Comparison of ENCODE assay signal across 8 cellular contexts in the genomic region with DNA sequence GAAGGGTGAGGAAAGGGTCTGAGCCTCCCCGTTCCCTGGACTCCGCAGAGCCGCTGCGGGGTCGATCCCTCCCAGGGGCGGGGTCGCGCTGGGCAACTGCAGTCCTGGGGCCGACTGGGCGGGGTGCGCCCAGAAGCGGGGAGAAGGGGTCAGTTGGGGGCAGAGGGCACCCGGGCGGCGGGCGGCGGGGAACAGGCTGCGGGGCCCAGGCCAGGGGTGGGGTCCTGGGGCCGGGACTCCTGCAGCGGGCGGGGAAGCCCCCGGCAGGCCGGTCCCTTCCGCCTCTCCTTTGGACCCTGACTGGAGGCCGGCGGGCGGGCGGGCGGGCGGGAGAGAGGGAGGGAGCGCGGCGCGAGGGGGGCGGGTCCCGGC. TPM values are rescaled to one million over a fixed set of nuclear protein-coding genes. Genes with fewer than 3 reads are reported as not detected.
A peak's percentile ranks its signal among the peaks of the same experiment; 100 is the strongest.
DNase-seq lines count a peak whose midpoint lies in the region; ATAC-seq, FAIRE-seq and TF ChIP-seq lines count a peak whose summit lies in the region.

No MANE protein-coding gene starts in this region.

- no peak overlapping the region for H3K4me2 ChIP-seq in GM12878 (ENCODE audit: control insufficient read depth, insufficient read depth)

- no peaks in the 10 kb centered on the region for H3K36me3 ChIP-seq in GM12878 (ENCODE audit: control insufficient read depth in 2 of 2, insufficient read depth in 2 of 2, low read length in 1 of 2)
- H3K36me3 ChIP-seq in uterus = no peaks in the 10 kb centered on the region

- in situ Hi-C loops in GM12878 (cut with MboI) = no loop called here

- CTCF ChIA-PET in GM12878 (lab: Yijun Ruan, JAX) = interaction anchor here (1.6 to 4.6 kb wide), 2 partner anchors 37 to 57 kb away, joined by 3 to 34 read pairs; a partner anchor contains a TSS

- no peaks in the 10 kb centered on the region for H3K27me3 Mint-ChIP-seq in activated T-cell treated with anti-CD3 and anti-CD28 coated beads, Interleukin-2, amount 50 U/mL, for 4 hours (ENCODE audit: low read depth)

- TF ChIP-seq CTCF in GM12878 (IDR thresholded peaks at IDR 0.05 in 2 of 3, conservative IDR thresholded peaks at IDR 0.05 in 1 of 3; ENCODE audit: control insufficient read depth in 2 of 3, extremely low read depth in 1 of 3, insufficient read depth in 1 of 3, low read depth in 3 of 3, low read length in 3 of 3) = no peak
- no peak for TF ChIP-seq CTCF in lower leg skin (IDR thresholded peaks at IDR 0.05)
- TF ChIP-seq CTCF in uterus (IDR thresholded peaks at IDR 0.05) = no peak
- no peak for TF ChIP-seq CTCF in D721Med (IDR thresholded peaks at IDR 0.05; ENCODE audit: insufficient read depth, missing control alignments)

- SMC1A ChIA-PET in GM12878 (lab: Charles Lee; ENCODE audit: uncharacterized antibody, unreplicated experiment) = no interaction called here

- FAIRE-seq in HTR-8/SVneo (lab: Jason Lieb, UNC) = no peak
- no peak for FAIRE-seq in GM12878 (lab: Jason Lieb, UNC)
- FAIRE-seq in D721Med (lab: Jason Lieb, UNC) = no peak

- no peaks in the 10 kb centered on the region for H3K9me3 Mint-ChIP-seq in activated T-cell treated with anti-CD3 and anti-CD28 coated beads, Interleukin-2, amount 50 U/mL, for 4 hours

- intact Hi-C loops in GM12878 (cut with micrococcal nuclease; ENCODE audit: unreplicated experiment) = loop anchor here (5.0 kb wide), 1 partner anchor 57 kb away; a partner anchor contains a TSS
- intact Hi-C loops in lower leg skin (cut with DNase I; ENCODE audit: low total_unique reads) = no loop called here
- intact Hi-C loops in uterus (cut with DNase I; ENCODE audit: low total_unique reads) = loop anchor here (5.0 kb wide), 1 partner anchor 52 kb away; no protein-coding TSS in a partner anchor

- no peaks in the 10 kb centered on the region for H3K9me3 ChIP-seq in GM12878 (replicated peaks; ENCODE audit: control insufficient read depth, insufficient read depth, low read length)
- H3K9me3 ChIP-seq in uterus = no peaks in the 10 kb centered on the region

- WGBS in GM12878 (ENCODE audit: insufficient coverage, insufficient replicate concordance, low lambda C conversion rate, missing lambda C conversion rate) = 2% methylated on average over 6 of the region's 36 CpGs
- 1% methylated on average over 15 of the region's 36 CpGs; no CpG with 5 or more reads in 1 of the 2 donors for WGBS in lower leg skin, 2 donors

- H2AFZ ChIP-seq in GM12878 (ENCODE audit: control insufficient read depth, low read depth, low read length) = peak overlapping the region; percentile 89

- DNase-seq in activated T-cell treated with anti-CD3 and anti-CD28 coated beads, Interleukin-2, amount 50 U/mL, for 4 hours = no peak
- DNase-seq in activated T-cell treated with anti-CD3 and anti-CD28 coated beads for 4 hours (no peak), HTR-8/SVneo (ENCODE audit: insufficient read length, low spot score) (peak; percentile 69), GM12878 (ENCODE audit: low read depth, low spot score) (no peak), lower leg skin (ENCODE audit: low spot score in 2 of 2) (no peak), uterus (no peak), D721Med (ENCODE audit: insufficient read length, low spot score) (no peak)
- DNase-seq in stimulated activated CD4-positive, alpha-beta T cell treated with anti-CD3 and anti-CD28 coated beads, Interleukin-4, amount 100 ng/mL, for 1 hour = no peak

- RAD21 ChIA-PET in GM12878 (lab: Charles Lee; ENCODE audit: unreplicated experiment) = interaction anchor here (0.6 to 1.6 kb wide), 3 partner anchors 56 to 666 kb away, joined by 4 to 5 read pairs (median 5); a partner anchor contains a TSS

- TF ChIP-seq RAD21 in GM12878 (IDR thresholded peaks at IDR 0.05; ENCODE audit: insufficient read depth, low read depth, low read length) = no peak

- H4K20me1 ChIP-seq in GM12878 (ENCODE audit: control insufficient read depth, insufficient read depth) = no peaks in the 10 kb centered on the region; the same call in 1 of the 2 replicates

- H3K4me1 ChIP-seq in GM12878 (ENCODE audit: control insufficient read depth, insufficient read depth, low read length) (0 out of 2 replicates have a peak, but pooled peaks cover 8% of the 10 kb centered on the region), uterus (peaks cover 6 to 11% of the 10 kb centered on the region in 2 donors)

- TF ChIP-seq POLR2A in GM12878 (IDR thresholded peaks at IDR 0.05; ENCODE audit: low read depth, low read length) (no peak), lower leg skin (IDR thresholded peaks at IDR 0.05) (no peak), uterus (IDR thresholded peaks at IDR 0.05) (no peak)

- H3K4me3 Mint-ChIP-seq in activated T-cell treated with anti-CD3 and anti-CD28 coated beads, Interleukin-2, amount 50 U/mL, for 4 hours = peak overlapping the region; percentile 97

- BruUV-seq in GM12878 (replicated peaks; lab: Mats Ljungman, UMichigan) = no TSS peak

- H3K27me3 ChIP-seq in GM12878 (replicated peaks in 1 of 2; ENCODE audit: control insufficient read depth in 2 of 2, insufficient read depth in 2 of 2, low read length in 1 of 2) (no peaks in the 10 kb centered on the region), uterus (no peaks in the 10 kb centered on the region)

- POLR2A ChIA-PET in GM12878 (lab: Charles Lee) = interaction anchor here (0.7 to 4.9 kb wide), 6 partner anchors 10 to 736 kb away, joined by 3 to 28 read pairs (median 5); a partner anchor contains a TSS

- H3K9ac ChIP-seq in GM12878 (ENCODE audit: control insufficient read depth, insufficient read depth, low read length) = peak overlapping the region; percentile 95

- ATAC-seq in activated T-cell treated with anti-CD3 and anti-CD28 coated beads, Interleukin-2, amount 50 U/mL, for 4 hours = peak; percentile 23 to 31
- peak; percentile 60 for ATAC-seq in GM12878

- H3K4me3 ChIP-seq in GM12878 (peak overlapping the region; percentile 89), lower leg skin (ENCODE audit: low read depth, poor library complexity, severe bottlenecking) (peak overlapping the region; percentile 96), uterus (peak overlapping the region; percentile 90 to 99)

- H3K27ac ChIP-seq in GM12878 (ENCODE audit: control insufficient read depth, insufficient read depth) = peak overlapping the region; percentile 90
- peak overlapping the region; percentile 98 to 100 for H3K27ac ChIP-seq in uterus

- no peak for TF ChIP-seq EP300 in GM12878 (IDR thresholded peaks at IDR 0.05; ENCODE audit: borderline replicate concordance in 1 of 2, control insufficient read depth in 1 of 2, low read depth in 2 of 2, low read length in 2 of 2)

- peaks cover 50% of the 10 kb centered on the region for H3K79me2 ChIP-seq in GM12878 (ENCODE audit: control insufficient read depth, insufficient read depth, low read length)

- H3K36me3 Mint-ChIP-seq in activated T-cell treated with anti-CD3 and anti-CD28 coated beads, Interleukin-2, amount 50 U/mL, for 4 hours (ENCODE audit: insufficient read depth) = peaks cover 11% of the 10 kb centered on the region

- peaks cover 40% of the 10 kb centered on the region for H3K4me1 Mint-ChIP-seq in activated T-cell treated with anti-CD3 and anti-CD28 coated beads, Interleukin-2, amount 50 U/mL, for 4 hours (ENCODE audit: low read depth)

RNA-seq across cellular contexts. Expression of a gene that starts 0.4 kb away (rescaled TPM):
- 10 to 100 TPM; 49.7 to 59.0 (median 51.5) TPM for total RNA-seq in activated T-cell treated with anti-CD3 and anti-CD28 coated beads, Interleukin-2, amount 50 U/mL, for 4 hours
- total RNA-seq in GM12878 (2013; cell fraction: nucleolus; rRNA removed) = 121 and 134 TPM in 2 replicates
- total RNA-seq in GM12878 (2014; rRNA removed) (46.7 and 54.2 TPM in 2 replicates), GM12878 (2014; rRNA removed; fragmentation: Illumina TruSeq; extraction: Trizol) (61.5 and 62.2 TPM in 2 replicates), GM12878 (2021) (49.9 and 54.4 TPM in 2 replicates), lower leg skin (10 to 100 TPM; 38.2 to 79.6 (median 55.0) TPM), uterus (10 to 100 TPM; 24.6 to 93.0 (median 51.9) TPM)
- polyA plus RNA-seq in GM12878 (2011; ENCODE audit: low read depth) = 33.7 TPM
- polyA plus RNA-seq in GM12878 (2011; rRNA removed) (75.2 and 82.0 TPM in 2 replicates), GM12878 (2014; fragmentation: Illumina TruSeq; extraction: Trizol) (72.3 and 85.6 TPM in 2 replicates), GM12878 (2014; fragmentation: Nextera tagmentation; extraction: Ambion mirVana) (10 to 100 TPM; 36.3 to 36.4 TPM), GM12878 (2014; rRNA removed) (51.3 and 53.3 TPM in 2 replicates), GM12878 (2016; fragmentation: Nextera tagmentation; extraction: Ambion mirVana) (10 to 100 TPM; 40.2 to 41.3 TPM)
- polyA plus RNA-seq in GM12878 (2011; cell fraction: cytosol; rRNA removed) = 58.5 and 61.0 TPM in 2 replicates
- 94.2 and 94.6 TPM in 2 replicates for polyA plus RNA-seq in GM12878 (2011; cell fraction: nucleus; rRNA removed)
- polyA plus RNA-seq in GM12878 (2012) = 38.7 and 52.0 TPM in 2 replicates
- 76.2 and 103 TPM in 2 replicates for polyA minus RNA-seq in GM12878 (2011; rRNA and poly(A)+ RNA removed)
- 12.8 and 20.0 TPM in 2 replicates for polyA minus RNA-seq in GM12878 (2011; cell fraction: cytosol; rRNA and poly(A)+ RNA removed)
- 30.2 and 49.7 TPM in 2 replicates for polyA minus RNA-seq in GM12878 (2011; cell fraction: nucleus; rRNA and poly(A)+ RNA removed)

RNA-seq across cellular contexts. Expression of a gene that starts 10.3 kb away (rescaled TPM):
- 10 to 100 TPM; 34.7 to 45.9 (median 38.0) TPM for total RNA-seq in activated T-cell treated with anti-CD3 and anti-CD28 coated beads, Interleukin-2, amount 50 U/mL, for 4 hours
- total RNA-seq in GM12878 (2013; cell fraction: nucleolus; rRNA removed) = 7.9 and 10.7 TPM in 2 replicates
- total RNA-seq in GM12878 (2014; rRNA removed) = 11.4 and 11.8 TPM in 2 replicates
- 11.1 and 12.3 TPM in 2 replicates for total RNA-seq in GM12878 (2014; rRNA removed; fragmentation: Illumina TruSeq; extraction: Trizol)
- 12.9 and 15.3 TPM in 2 replicates for total RNA-seq in GM12878 (2021)
- 9.9 TPM for polyA plus RNA-seq in GM12878 (2011; ENCODE audit: low read depth)
- polyA plus RNA-seq in GM12878 (2011; rRNA removed) = 13.6 and 15.1 TPM in 2 replicates
- polyA plus RNA-seq in GM12878 (2011; cell fraction: cytosol; rRNA removed) = 7.4 and 7.6 TPM in 2 replicates
- 3.3 and 4.4 TPM in 2 replicates for polyA plus RNA-seq in GM12878 (2011; cell fraction: nucleus; rRNA removed)
- 6.6 and 9.8 TPM in 2 replicates for polyA plus RNA-seq in GM12878 (2012)
- 21.5 and 26.1 TPM in 2 replicates for polyA plus RNA-seq in GM12878 (2014; fragmentation: Illumina TruSeq; extraction: Trizol)
- 1 to 10 TPM; 6.0 to 9.5 TPM for polyA plus RNA-seq in GM12878 (2014; fragmentation: Nextera tagmentation; extraction: Ambion mirVana)
- polyA plus RNA-seq in GM12878 (2014; rRNA removed) = 13.7 and 13.9 TPM in 2 replicates
- polyA plus RNA-seq in GM12878 (2016; fragmentation: Nextera tagmentation; extraction: Ambion mirVana) = 10 to 100 TPM; 24.4 to 31.5 TPM
- polyA minus RNA-seq in GM12878 (2011; rRNA and poly(A)+ RNA removed) = 2.8 and 3.5 TPM in 2 replicates
- polyA minus RNA-seq in GM12878 (2011; cell fraction: cytosol; rRNA and poly(A)+ RNA removed) = 2.1 and 3.1 TPM in 2 replicates
- 3.7 and 5.7 TPM in 2 replicates for polyA minus RNA-seq in GM12878 (2011; cell fraction: nucleus; rRNA and poly(A)+ RNA removed)
- 1 to 10 TPM; 4.3 to 9.0 (median 6.9) TPM for total RNA-seq in lower leg skin
- 10 to 100 TPM in 2 of 4 donors, 1 to 10 TPM in 1, not detected in 1; 8.6 to 12.9 (median 11.0) TPM for total RNA-seq in uterus

RNA-seq across cellular contexts. Expression of a gene that starts 10.4 kb away (rescaled TPM):
- total RNA-seq in activated T-cell treated with anti-CD3 and anti-CD28 coated beads, Interleukin-2, amount 50 U/mL, for 4 hours = 100 to 1,000 TPM; 138 to 153 (median 151) TPM
- 272 and 301 TPM in 2 replicates for total RNA-seq in GM12878 (2013; cell fraction: nucleolus; rRNA removed)
- total RNA-seq in GM12878 (2014; rRNA removed) = 94.1 and 99.9 TPM in 2 replicates
- 62.5 and 63.8 TPM in 2 replicates for total RNA-seq in GM12878 (2014; rRNA removed; fragmentation: Illumina TruSeq; extraction: Trizol)
- total RNA-seq in GM12878 (2021) = 72.1 and 94.0 TPM in 2 replicates
- polyA plus RNA-seq in GM12878 (2011; ENCODE audit: low read depth) = 31.7 TPM
- polyA plus RNA-seq in GM12878 (2011; rRNA removed) = 39.7 and 71.7 TPM in 2 replicates
- polyA plus RNA-seq in GM12878 (2011; cell fraction: cytosol; rRNA removed) = 70.5 and 91.2 TPM in 2 replicates
- 584 and 632 TPM in 2 replicates for polyA plus RNA-seq in GM12878 (2011; cell fraction: nucleus; rRNA removed)
- polyA plus RNA-seq in GM12878 (2012) = 30.5 and 32.5 TPM in 2 replicates
- 59.1 and 76.8 TPM in 2 replicates for polyA plus RNA-seq in GM12878 (2014; fragmentation: Illumina TruSeq; extraction: Trizol)
- polyA plus RNA-seq in GM12878 (2014; fragmentation: Nextera tagmentation; extraction: Ambion mirVana) = 10 to 100 TPM; 11.4 to 12.2 TPM
- polyA plus RNA-seq in GM12878 (2014; rRNA removed) = 103 and 109 TPM in 2 replicates
- polyA plus RNA-seq in GM12878 (2016; fragmentation: Nextera tagmentation; extraction: Ambion mirVana) = 10 to 100 TPM; 39.9 to 45.4 TPM
- 103 and 116 TPM in 2 replicates for polyA minus RNA-seq in GM12878 (2011; rRNA and poly(A)+ RNA removed)
- polyA minus RNA-seq in GM12878 (2011; cell fraction: cytosol; rRNA and poly(A)+ RNA removed) = 27.9 and 44.6 TPM in 2 replicates
- 149 and 242 TPM in 2 replicates for polyA minus RNA-seq in GM12878 (2011; cell fraction: nucleus; rRNA and poly(A)+ RNA removed)
- total RNA-seq in lower leg skin = 100 to 1,000 TPM in 1 of 4 donors, 10 to 100 TPM in 3; 70.5 to 167 (median 88.1) TPM
- 10 to 100 TPM in 3 of 4 donors, 1 to 10 TPM in 1; 7.9 to 69.7 (median 48.5) TPM for total RNA-seq in uterus

RNA-seq across cellular contexts. Expression of a gene that starts 46.6 kb away (rescaled TPM):
- 10 to 100 TPM; 11.6 to 13.0 (median 12.0) TPM for total RNA-seq in activated T-cell treated with anti-CD3 and anti-CD28 coated beads, Interleukin-2, amount 50 U/mL, for 4 hours
- 13.4 and 16.1 TPM in 2 replicates for total RNA-seq in GM12878 (2013; cell fraction: nucleolus; rRNA removed)
- total RNA-seq in GM12878 (2014; rRNA removed) (13.2 and 13.3 TPM in 2 replicates), GM12878 (2014; rRNA removed; fragmentation: Illumina TruSeq; extraction: Trizol) (9.0 and 9.4 TPM in 2 replicates), GM12878 (2021) (12.0 and 13.1 TPM in 2 replicates), lower leg skin (10 to 100 TPM; 11.3 to 21.1 (median 14.9) TPM), uterus (10 to 100 TPM in 1 of 4 donors, 1 to 10 TPM in 3; 1.8 to 22.8 (median 6.2) TPM)
- polyA plus RNA-seq in GM12878 (2011; ENCODE audit: low read depth) = 6.0 TPM
- polyA plus RNA-seq in GM12878 (2011; rRNA removed) (13.3 and 23.0 TPM in 2 replicates), GM12878 (2014; fragmentation: Illumina TruSeq; extraction: Trizol) (18.0 and 20.2 TPM in 2 replicates), GM12878 (2014; fragmentation: Nextera tagmentation; extraction: Ambion mirVana) (1 to 10 TPM; 3.4 to 5.8 TPM), GM12878 (2014; rRNA removed) (18.3 and 23.0 TPM in 2 replicates), GM12878 (2016; fragmentation: Nextera tagmentation; extraction: Ambion mirVana) (10 to 100 TPM; 15.9 to 19.5 TPM)
- 32.0 and 35.9 TPM in 2 replicates for polyA plus RNA-seq in GM12878 (2011; cell fraction: cytosol; rRNA removed)
- polyA plus RNA-seq in GM12878 (2011; cell fraction: nucleus; rRNA removed) = 37.7 and 38.6 TPM in 2 replicates
- polyA plus RNA-seq in GM12878 (2012) = 6.8 and 7.1 TPM in 2 replicates
- polyA minus RNA-seq in GM12878 (2011; rRNA and poly(A)+ RNA removed) = 23.6 and 27.9 TPM in 2 replicates
- 5.9 and 10.3 TPM in 2 replicates for polyA minus RNA-seq in GM12878 (2011; cell fraction: cytosol; rRNA and poly(A)+ RNA removed)
- polyA minus RNA-seq in GM12878 (2011; cell fraction: nucleus; rRNA and poly(A)+ RNA removed) = 5.0 and 8.2 TPM in 2 replicates

RNA-seq across cellular contexts. Expression of a gene that starts 56.3 kb away (rescaled TPM):
- total RNA-seq in activated T-cell treated with anti-CD3 and anti-CD28 coated beads, Interleukin-2, amount 50 U/mL, for 4 hours = 10 to 100 TPM; 17.2 to 23.8 (median 22.4) TPM
- total RNA-seq in GM12878 (2013; cell fraction: nucleolus; rRNA removed) = 24.3 and 26.3 TPM in 2 replicates
- total RNA-seq in GM12878 (2014; rRNA removed) = 11.8 and 15.0 TPM in 2 replicates
- 8.8 and 8.9 TPM in 2 replicates for total RNA-seq in GM12878 (2014; rRNA removed; fragmentation: Illumina TruSeq; extraction: Trizol)
- 15.8 and 15.9 TPM in 2 replicates for total RNA-seq in GM12878 (2021)
- polyA plus RNA-seq in GM12878 (2011; ENCODE audit: low read depth) = 2.1 TPM
- polyA plus RNA-seq in GM12878 (2011; rRNA removed) = 6.9 and 11.4 TPM in 2 replicates
- polyA plus RNA-seq in GM12878 (2011; cell fraction: cytosol; rRNA removed) = 15.4 and 19.3 TPM in 2 replicates
- polyA plus RNA-seq in GM12878 (2011; cell fraction: nucleus; rRNA removed) = 13.9 and 20.2 TPM in 2 replicates
- 5.8 and 7.7 TPM in 2 replicates for polyA plus RNA-seq in GM12878 (2012)
- 3.3 and 11.3 TPM in 2 replicates for polyA plus RNA-seq in GM12878 (2014; fragmentation: Illumina TruSeq; extraction: Trizol)
- polyA plus RNA-seq in GM12878 (2014; fragmentation: Nextera tagmentation; extraction: Ambion mirVana) = 1 to 10 TPM in 1 of 2 experiments, under 1 TPM in 1; 0.23 to 1.7 TPM
- polyA plus RNA-seq in GM12878 (2014; rRNA removed) = 16.9 and 17.4 TPM in 2 replicates
- 10 to 100 TPM; 15.8 to 16.7 TPM for polyA plus RNA-seq in GM12878 (2016; fragmentation: Nextera tagmentation; extraction: Ambion mirVana)
- 3.2 and 8.6 TPM in 2 replicates for polyA minus RNA-seq in GM12878 (2011; rRNA and poly(A)+ RNA removed)
- 7.1 and 7.2 TPM in 2 replicates for polyA minus RNA-seq in GM12878 (2011; cell fraction: cytosol; rRNA and poly(A)+ RNA removed)
- polyA minus RNA-seq in GM12878 (2011; cell fraction: nucleus; rRNA and poly(A)+ RNA removed) = 8.0 and 15.0 TPM in 2 replicates
- 1 to 10 TPM; 5.1 to 8.9 (median 5.9) TPM for total RNA-seq in lower leg skin
- total RNA-seq in uterus = 1 to 10 TPM in 3 of 4 donors, not detected in 1; 3.7 to 8.5 (median 4.6) TPM
